ENCODE assay signal across 1 cellular context in the genomic region with DNA sequence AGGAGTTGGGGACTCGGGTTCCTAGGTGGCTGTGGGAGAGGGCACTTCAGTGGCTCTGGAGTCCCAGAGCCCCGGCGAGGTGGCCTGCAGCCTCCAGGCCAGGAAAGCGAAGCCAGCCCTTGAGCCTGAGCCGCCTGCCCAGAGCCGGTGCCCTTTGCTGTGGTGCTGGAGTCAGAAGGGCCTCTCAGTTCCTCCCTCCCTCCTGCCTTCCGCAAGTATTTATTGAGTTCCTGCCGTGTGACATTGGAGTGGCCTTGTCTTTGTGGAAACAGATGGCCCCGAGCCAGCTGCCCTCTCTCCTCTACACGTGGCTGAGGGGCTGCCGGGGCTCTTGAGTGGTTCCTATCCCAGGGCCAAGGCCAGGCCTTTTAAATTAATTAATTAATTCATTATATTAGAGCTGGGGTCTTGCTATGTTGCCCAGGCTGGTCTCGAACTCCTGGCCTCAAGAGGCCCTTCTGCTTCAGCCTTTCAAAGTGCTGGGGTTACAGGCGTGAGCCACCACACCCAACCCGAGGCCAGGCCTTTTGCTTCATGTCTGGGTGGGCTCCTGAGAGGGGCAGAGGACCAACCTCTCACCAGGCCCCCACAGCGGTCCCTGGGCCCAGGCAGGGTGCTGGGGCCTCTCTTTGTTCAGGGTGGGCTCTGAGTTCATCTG.
TF ChIP-seq lines count a peak whose summit lies in the region.

No MANE protein-coding gene starts in this region.

TF ChIP-seq in H1, 55 proteins besides CTCF, POLR2A, EP300 and RAD21:
- TF ChIP-seq TCF12 (IDR thresholded peaks at IDR 0.05; ENCODE audit: low read depth, low read length) (no peak), CREB1 (IDR thresholded peaks at IDR 0.05) (no peak), SP4 (IDR thresholded peaks at IDR 0.05; ENCODE audit: low read length) (no peak), KDM1A (IDR thresholded peaks at IDR 0.05; ENCODE audit: borderline replicate concordance, low read length) (no peak), BACH1 (IDR thresholded peaks at IDR 0.05; ENCODE audit: low read length) (no peak)
- TF ChIP-seq, protein P1, sequence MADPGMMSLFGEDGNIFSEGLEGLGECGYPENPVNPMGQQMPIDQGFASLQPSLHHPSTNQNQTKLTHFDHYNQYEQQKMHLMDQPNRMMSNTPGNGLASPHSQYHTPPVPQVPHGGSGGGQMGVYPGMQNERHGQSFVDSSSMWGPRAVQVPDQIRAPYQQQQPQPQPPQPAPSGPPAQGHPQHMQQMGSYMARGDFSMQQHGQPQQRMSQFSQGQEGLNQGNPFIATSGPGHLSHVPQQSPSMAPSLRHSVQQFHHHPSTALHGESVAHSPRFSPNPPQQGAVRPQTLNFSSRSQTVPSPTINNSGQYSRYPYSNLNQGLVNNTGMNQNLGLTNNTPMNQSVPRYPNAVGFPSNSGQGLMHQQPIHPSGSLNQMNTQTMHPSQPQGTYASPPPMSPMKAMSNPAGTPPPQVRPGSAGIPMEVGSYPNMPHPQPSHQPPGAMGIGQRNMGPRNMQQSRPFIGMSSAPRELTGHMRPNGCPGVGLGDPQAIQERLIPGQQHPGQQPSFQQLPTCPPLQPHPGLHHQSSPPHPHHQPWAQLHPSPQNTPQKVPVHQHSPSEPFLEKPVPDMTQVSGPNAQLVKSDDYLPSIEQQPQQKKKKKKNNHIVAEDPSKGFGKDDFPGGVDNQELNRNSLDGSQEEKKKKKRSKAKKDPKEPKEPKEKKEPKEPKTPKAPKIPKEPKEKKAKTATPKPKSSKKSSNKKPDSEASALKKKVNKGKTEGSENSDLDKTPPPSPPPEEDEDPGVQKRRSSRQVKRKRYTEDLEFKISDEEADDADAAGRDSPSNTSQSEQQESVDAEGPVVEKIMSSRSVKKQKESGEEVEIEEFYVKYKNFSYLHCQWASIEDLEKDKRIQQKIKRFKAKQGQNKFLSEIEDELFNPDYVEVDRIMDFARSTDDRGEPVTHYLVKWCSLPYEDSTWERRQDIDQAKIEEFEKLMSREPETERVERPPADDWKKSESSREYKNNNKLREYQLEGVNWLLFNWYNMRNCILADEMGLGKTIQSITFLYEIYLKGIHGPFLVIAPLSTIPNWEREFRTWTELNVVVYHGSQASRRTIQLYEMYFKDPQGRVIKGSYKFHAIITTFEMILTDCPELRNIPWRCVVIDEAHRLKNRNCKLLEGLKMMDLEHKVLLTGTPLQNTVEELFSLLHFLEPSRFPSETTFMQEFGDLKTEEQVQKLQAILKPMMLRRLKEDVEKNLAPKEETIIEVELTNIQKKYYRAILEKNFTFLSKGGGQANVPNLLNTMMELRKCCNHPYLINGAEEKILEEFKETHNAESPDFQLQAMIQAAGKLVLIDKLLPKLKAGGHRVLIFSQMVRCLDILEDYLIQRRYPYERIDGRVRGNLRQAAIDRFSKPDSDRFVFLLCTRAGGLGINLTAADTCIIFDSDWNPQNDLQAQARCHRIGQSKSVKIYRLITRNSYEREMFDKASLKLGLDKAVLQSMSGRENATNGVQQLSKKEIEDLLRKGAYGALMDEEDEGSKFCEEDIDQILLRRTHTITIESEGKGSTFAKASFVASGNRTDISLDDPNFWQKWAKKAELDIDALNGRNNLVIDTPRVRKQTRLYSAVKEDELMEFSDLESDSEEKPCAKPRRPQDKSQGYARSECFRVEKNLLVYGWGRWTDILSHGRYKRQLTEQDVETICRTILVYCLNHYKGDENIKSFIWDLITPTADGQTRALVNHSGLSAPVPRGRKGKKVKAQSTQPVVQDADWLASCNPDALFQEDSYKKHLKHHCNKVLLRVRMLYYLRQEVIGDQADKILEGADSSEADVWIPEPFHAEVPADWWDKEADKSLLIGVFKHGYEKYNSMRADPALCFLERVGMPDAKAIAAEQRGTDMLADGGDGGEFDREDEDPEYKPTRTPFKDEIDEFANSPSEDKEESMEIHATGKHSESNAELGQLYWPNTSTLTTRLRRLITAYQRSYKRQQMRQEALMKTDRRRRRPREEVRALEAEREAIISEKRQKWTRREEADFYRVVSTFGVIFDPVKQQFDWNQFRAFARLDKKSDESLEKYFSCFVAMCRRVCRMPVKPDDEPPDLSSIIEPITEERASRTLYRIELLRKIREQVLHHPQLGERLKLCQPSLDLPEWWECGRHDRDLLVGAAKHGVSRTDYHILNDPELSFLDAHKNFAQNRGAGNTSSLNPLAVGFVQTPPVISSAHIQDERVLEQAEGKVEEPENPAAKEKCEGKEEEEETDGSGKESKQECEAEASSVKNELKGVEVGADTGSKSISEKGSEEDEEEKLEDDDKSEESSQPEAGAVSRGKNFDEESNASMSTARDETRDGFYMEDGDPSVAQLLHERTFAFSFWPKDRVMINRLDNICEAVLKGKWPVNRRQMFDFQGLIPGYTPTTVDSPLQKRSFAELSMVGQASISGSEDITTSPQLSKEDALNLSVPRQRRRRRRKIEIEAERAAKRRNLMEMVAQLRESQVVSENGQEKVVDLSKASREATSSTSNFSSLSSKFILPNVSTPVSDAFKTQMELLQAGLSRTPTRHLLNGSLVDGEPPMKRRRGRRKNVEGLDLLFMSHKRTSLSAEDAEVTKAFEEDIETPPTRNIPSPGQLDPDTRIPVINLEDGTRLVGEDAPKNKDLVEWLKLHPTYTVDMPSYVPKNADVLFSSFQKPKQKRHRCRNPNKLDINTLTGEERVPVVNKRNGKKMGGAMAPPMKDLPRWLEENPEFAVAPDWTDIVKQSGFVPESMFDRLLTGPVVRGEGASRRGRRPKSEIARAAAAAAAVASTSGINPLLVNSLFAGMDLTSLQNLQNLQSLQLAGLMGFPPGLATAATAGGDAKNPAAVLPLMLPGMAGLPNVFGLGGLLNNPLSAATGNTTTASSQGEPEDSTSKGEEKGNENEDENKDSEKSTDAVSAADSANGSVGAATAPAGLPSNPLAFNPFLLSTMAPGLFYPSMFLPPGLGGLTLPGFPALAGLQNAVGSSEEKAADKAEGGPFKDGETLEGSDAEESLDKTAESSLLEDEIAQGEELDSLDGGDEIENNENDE (IDR thresholded peaks at IDR 0.05; ENCODE audit: insufficient replicate concordance, low read length), result no peak
